ENCODE assay signal across 8 cellular contexts in genomic region chr12:95218852-95219171, GRCh38. TPM values are rescaled to one million over a fixed set of nuclear protein-coding genes. Genes with fewer than 3 reads are reported as not detected.
DNase-seq lines count a peak whose midpoint lies in the region; ATAC-seq and TF ChIP-seq lines count a peak whose summit lies in the region.

No MANE protein-coding gene starts in this region.

- H3K36me3 Mint-ChIP-seq in activated CD4-positive, alpha-beta memory T cell treated with anti-CD3 and anti-CD28 coated beads, Interleukin-2, amount 10 ng/mL, durations not matched to agents 7 days and 5 days (ENCODE audit: low read depth) = peaks cover 7% of the 10 kb centered on the region
- peaks cover 3% of the 10 kb centered on the region for H3K36me3 Mint-ChIP-seq in osteocyte (ENCODE audit: unreplicated experiment)

- peak overlapping the region; percentile 73 for H3K4me3 ChIP-seq in GM12864 (ENCODE audit: low read depth, low read length)
- peak overlapping the region; percentile 91 for H3K4me3 ChIP-seq in epithelial cell of proximal tubule (ENCODE audit: low read depth, low read length)

- ATAC-seq in GM19035 (IDR thresholded peaks at IDR 0.05; ENCODE audit: unreplicated experiment) (no peak), HG03342 (IDR thresholded peaks at IDR 0.05; ENCODE audit: unreplicated experiment) (no peak)

- peaks cover 8% of the 10 kb centered on the region for H3K27me3 Mint-ChIP-seq in activated CD4-positive, alpha-beta memory T cell treated with anti-CD3 and anti-CD28 coated beads, Interleukin-2, amount 10 ng/mL, durations not matched to agents 7 days and 5 days
- no peaks in the 10 kb centered on the region for H3K27me3 Mint-ChIP-seq in osteocyte (ENCODE audit: unreplicated experiment)

- H3K9me3 Mint-ChIP-seq in activated CD4-positive, alpha-beta memory T cell treated with anti-CD3 and anti-CD28 coated beads, Interleukin-2, amount 10 ng/mL, durations not matched to agents 7 days and 5 days = no peaks in the 10 kb centered on the region
- no peaks in the 10 kb centered on the region for H3K9me3 Mint-ChIP-seq in osteocyte (ENCODE audit: unreplicated experiment)

- DNase-seq in GM12864 (ENCODE audit: low read depth) (no peak), NCI-H1417 treated with DMSO at 0.1 percent for 48 hours (lab: John Stamatoyannopoulos, UW) (peak; percentile 14), epithelial cell of proximal tubule (ENCODE audit: low read depth) (no peak), osteocyte (ENCODE audit: extremely low spot score, unreplicated experiment) (no peak), NCI-H446 treated with DMSO at 0.1 percent for 48 hours (lab: John Stamatoyannopoulos, UW) (no peak)
- DNase-seq in activated CD4-positive, alpha-beta memory T cell treated with anti-CD3 and anti-CD28 coated beads, Interleukin-2, amount 10 ng/mL, durations not matched to agents 7 days and 5 days = peak; percentile 49

- peaks cover 22% of the 10 kb centered on the region for H3K4me1 Mint-ChIP-seq in activated CD4-positive, alpha-beta memory T cell treated with anti-CD3 and anti-CD28 coated beads, Interleukin-2, amount 10 ng/mL, durations not matched to agents 7 days and 5 days
- peaks cover 57% of the 10 kb centered on the region for H3K4me1 Mint-ChIP-seq in osteocyte (ENCODE audit: unreplicated experiment)

- POLR2A ChIA-PET in activated CD4-positive, alpha-beta memory T cell treated with anti-CD3 and anti-CD28 coated beads, Interleukin-2, amount 10 ng/mL, durations not matched to agents 7 days and 5 days (lab: Charles Lee) = interaction anchor here (0.7 kb wide), 1 partner anchor 77 kb away, joined by 3 read pairs; no protein-coding TSS in a partner anchor

- no peak for TF ChIP-seq CTCF in GM12864 (IDR thresholded peaks at IDR 0.05; ENCODE audit: low read depth, low read length, missing control alignments)
- no peak for TF ChIP-seq CTCF in epithelial cell of proximal tubule (conservative IDR thresholded peaks at IDR 0.05; ENCODE audit: low read depth, low read length)
- TF ChIP-seq CTCF in osteocyte (IDR thresholded peaks at IDR 0.05) = no peak

- peak overlapping the region; percentile 89 for H3K4me3 Mint-ChIP-seq in activated CD4-positive, alpha-beta memory T cell treated with anti-CD3 and anti-CD28 coated beads, Interleukin-2, amount 10 ng/mL, durations not matched to agents 7 days and 5 days
- peak overlapping the region; percentile 97 for H3K4me3 Mint-ChIP-seq in osteocyte (ENCODE audit: unreplicated experiment)

- H3K27ac Mint-ChIP-seq in activated CD4-positive, alpha-beta memory T cell treated with anti-CD3 and anti-CD28 coated beads, Interleukin-2, amount 10 ng/mL, durations not matched to agents 7 days and 5 days = peak overlapping the region; percentile 89
- peak overlapping the region; percentile 99 for H3K27ac Mint-ChIP-seq in osteocyte (ENCODE audit: unreplicated experiment)

- CTCF ChIA-PET in activated CD4-positive, alpha-beta memory T cell treated with anti-CD3 and anti-CD28 coated beads, Interleukin-2, amount 10 ng/mL, durations not matched to agents 7 days and 5 days (lab: Charles Lee) = no interaction called here

RNA-seq across cellular contexts. Expression of gene VEZT, which starts 1.2 kb away (rescaled TPM):
- 10 to 100 TPM; 35.7 to 38.4 TPM for total RNA-seq in activated CD4-positive, alpha-beta memory T cell treated with anti-CD3 and anti-CD28 coated beads, Interleukin-2, amount 10 ng/mL, durations not matched to agents 7 days and 5 days
- 69.1 and 99.4 TPM in 2 replicates for total RNA-seq in epithelial cell of proximal tubule
- total RNA-seq in osteocyte = 65.7 and 74.7 TPM in 2 replicates

RNA-seq across cellular contexts. Expression of gene FGD6, which starts 1.5 kb away (rescaled TPM):
- total RNA-seq in activated CD4-positive, alpha-beta memory T cell treated with anti-CD3 and anti-CD28 coated beads, Interleukin-2, amount 10 ng/mL, durations not matched to agents 7 days and 5 days = under 1 TPM; 0.45 to 0.71 TPM
- total RNA-seq in epithelial cell of proximal tubule = 21.6 and 32.2 TPM in 2 replicates
- total RNA-seq in osteocyte = 11.2 and 11.9 TPM in 2 replicates

Comparison
In these comparisons a context has a peak if more than half of its experiments do, and no peak if none do; other contexts are left out.
1. DNase-seq: peak in NCI-H1417 treated with DMSO at 0.1 percent for 48 hours (single experiment) and activated CD4-positive, alpha-beta memory T cell treated with anti-CD3 and anti-CD28 coated beads, Interleukin-2, amount 10 ng/mL, durations not matched to agents 7 days and 5 days (single experiment); none in GM12864 (single experiment), epithelial cell of proximal tubule (single experiment), osteocyte (single experiment) and NCI-H446 treated with DMSO at 0.1 percent for 48 hours (single experiment).